1 cellular context compared by ENCODE assay signal in genomic region chr20:62236200-62236599, GRCh38.
TF ChIP-seq lines count a peak whose summit lies in the region.

No MANE protein-coding gene starts in this region.

TF ChIP-seq in HepG2, 621 proteins besides CTCF, POLR2A, EP300 and RAD21:
- TF ChIP-seq TOPORS (CRISPR knock-in tag; IDR thresholded peaks at IDR 0.05) (0 out of 2 replicates have a peak, but pooled peaks have one; percentile 8), AGO1 (IDR thresholded peaks at IDR 0.05; ENCODE audit: low read depth, low read length, poor library complexity, severe bottlenecking) (no peak), ARNTL (CRISPR knock-in tag; IDR thresholded peaks at IDR 0.05) (no peak), ZNF709 (CRISPR knock-in tag; IDR thresholded peaks at IDR 0.05) (0 out of 2 replicates have a peak, but pooled peaks have one; percentile 4)
